22 cellular contexts compared by ENCODE assay signal in the genomic region with DNA sequence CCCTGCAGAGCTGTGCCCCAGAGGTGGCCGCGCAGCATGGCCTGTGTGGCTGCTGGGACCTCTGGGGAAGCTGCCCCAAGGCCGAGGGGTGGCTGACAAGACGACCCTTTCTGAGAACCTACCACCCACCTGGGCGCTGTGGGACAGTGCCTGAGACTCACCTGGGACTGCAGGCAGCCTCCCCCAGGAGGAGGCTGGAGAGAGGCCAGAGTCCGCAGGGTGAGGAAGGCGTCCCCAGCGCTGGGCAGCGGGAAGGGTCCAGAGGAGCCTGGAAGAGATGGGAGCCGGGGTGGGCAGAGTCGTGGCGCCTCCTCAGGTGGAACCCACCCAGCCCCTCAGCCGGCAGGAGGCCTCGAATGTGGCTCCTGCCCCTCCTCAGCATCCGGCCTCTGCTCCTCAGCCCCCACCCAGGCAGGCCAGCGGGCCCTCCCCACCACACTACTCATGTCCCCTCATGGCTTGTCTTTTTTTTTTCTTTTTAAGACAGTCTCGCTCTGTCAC. TPM values are rescaled to one million over a fixed set of nuclear protein-coding genes. Genes with fewer than 3 reads are reported as not detected.
"Had no signal": no experiment of that assay in that cellular context is flagged by ENCODE, and none has a peak within 500 bp of the region (broad histone marks: within the 10 kb centered on the region; RNA-seq: fewer than 3 reads in every experiment).

No MANE protein-coding gene starts in this region.

- H3K9me3 ChIP-seq: adrenal gland, ascending aorta, lower lobe of right lung, right lobe of liver, testis, uterus had no signal

- H3K36me3 ChIP-seq: adrenal gland, ascending aorta, brain microvascular endothelial cell, lower lobe of right lung, right lobe of liver, uterus had no signal

- H3K4me3 Mint-ChIP-seq: activated naive CD8-positive, alpha-beta T cell; nephron; stimulated activated memory B cell treated with anti-CD40 and anti-IgM and Interleukin-4, amounts not matched to agents 10 μg/mL and 1 μg/mL and 100 μg/mL, for 72 hours had no signal

- DNase-seq: activated CD8-positive, alpha-beta memory T cell treated with anti-CD3 and anti-CD28 coated beads for 24 hours; adrenal gland; brain microvascular endothelial cell; caudate nucleus; dermis blood vessel endothelial cell; effector CD8-positive, alpha-beta T cell; erythroblast; foreskin keratinocyte; lower lobe of right lung; nucleus accumbens; right lobe of liver; testis; trophoblast cell; uterus; WERI-Rb-1 had no signal

- H3K4me3 ChIP-seq: adrenal gland, ascending aorta, lower lobe of right lung, right lobe of liver, skin epidermis, testis, uterus had no signal

- H3K4me1 Mint-ChIP-seq: nephron had no signal

- H3K4me1 ChIP-seq: adrenal gland, ascending aorta, foreskin keratinocyte, lower lobe of right lung, right lobe of liver, testis, uterus had no signal

- H3K27ac Mint-ChIP-seq: activated naive CD8-positive, alpha-beta T cell; nephron; stimulated activated memory B cell treated with anti-CD40 and anti-IgM and Interleukin-4, amounts not matched to agents 10 μg/mL and 1 μg/mL and 100 μg/mL, for 72 hours had no signal

- H3K27me3 Mint-ChIP-seq: activated naive CD8-positive, alpha-beta T cell; stimulated activated memory B cell treated with anti-CD40 and anti-IgM and Interleukin-4, amounts not matched to agents 10 μg/mL and 1 μg/mL and 100 μg/mL, for 72 hours had no signal

- ATAC-seq: left lobe of liver had no signal

- H3K9me3 Mint-ChIP-seq: nephron; stimulated activated memory B cell treated with anti-CD40 and anti-IgM and Interleukin-4, amounts not matched to agents 10 μg/mL and 1 μg/mL and 100 μg/mL, for 72 hours had no signal

- H3K27ac ChIP-seq: adrenal gland, ascending aorta, brain microvascular endothelial cell, foreskin keratinocyte, lower lobe of right lung, right lobe of liver, skin epidermis, testis, uterus, WERI-Rb-1 had no signal

- H3K27me3 ChIP-seq: adrenal gland, ascending aorta, brain microvascular endothelial cell, foreskin keratinocyte, right lobe of liver, testis, uterus had no signal

RNA-seq across cellular contexts. Expression of a gene that starts 25.3 kb away (rescaled TPM):
- total RNA-seq: ascending aorta, kidney epithelial cell had no signal

RNA-seq across cellular contexts. Expression of a gene that starts 48.0 kb away (rescaled TPM):
- total RNA-seq: ascending aorta had no signal

RNA-seq across cellular contexts. Expression of a gene that starts 55.1 kb away (rescaled TPM):
- total RNA-seq: ascending aorta, dermis blood vessel endothelial cell had no signal
